In the genomic region with DNA sequence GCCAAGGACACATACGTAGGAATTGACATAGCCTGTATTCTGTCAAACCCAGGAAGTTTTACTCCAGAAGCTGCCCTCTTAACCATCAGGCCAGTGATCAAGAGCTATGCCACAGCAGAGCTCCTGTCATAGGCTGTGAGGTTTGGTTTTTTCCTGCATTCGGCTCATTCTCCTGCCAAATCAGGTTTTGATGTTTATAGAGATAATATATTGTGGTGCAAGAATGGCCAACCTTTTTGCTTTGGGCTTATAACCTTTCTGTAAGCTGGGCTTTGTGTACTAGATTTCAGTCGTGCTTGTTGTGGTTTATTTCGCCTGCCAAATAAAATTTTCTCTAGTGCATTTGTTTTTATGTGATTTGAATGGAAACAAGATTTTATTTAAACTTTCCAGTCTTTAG, we compare ENCODE assay signal across 9 cellular contexts. TPM values are rescaled to one million over a fixed set of nuclear protein-coding genes. Genes with fewer than 3 reads are reported as not detected.
DNase-seq lines count a peak whose midpoint lies in the region; ATAC-seq and TF ChIP-seq lines count a peak whose summit lies in the region.
"Had no signal": no experiment of that assay in that cellular context is flagged by ENCODE, and none has a peak within 500 bp of the region (broad histone marks: within the 10 kb centered on the region; RNA-seq: fewer than 3 reads in every experiment).

No MANE protein-coding gene starts in this region.

- H3K4me1 ChIP-seq in DND-41 (ENCODE audit: insufficient read depth, low read length): peaks cover 60% of the 10 kb centered on the region
- H3K4me1 ChIP-seq in prostate gland (replicated peaks): peaks cover 7% of the 10 kb centered on the region

- H3K27ac Mint-ChIP-seq in T-cell: peak overlapping the region; percentile 98 to 99

- POLR2A ChIA-PET in T-cell (lab: Charles Lee): interaction anchor here (0.5 to 1.7 kb wide), 3 partner anchors 12 to 24 kb away, joined by 3 to 8 read pairs (median 6); no protein-coding TSS in a partner anchor

- H2AFZ ChIP-seq in DND-41 (ENCODE audit: low read depth, low read length): no peak overlapping the region

- H3K9me3 ChIP-seq in DND-41 (ENCODE audit: insufficient read depth, low read length, severe bottlenecking): peaks cover 18% of the 10 kb centered on the region
- no peaks in the 10 kb centered on the region for H3K9me3 ChIP-seq in prostate gland

- intact Hi-C loops in prostate gland (cut with DNase I): loop anchor here (2.0 to 10.0 kb wide), 4 partner anchors 119 to 221 kb away; a partner anchor contains a TSS

- DNase-seq in DND-41 (no peak), T-cell (no peak), epithelial cell of proximal tubule (ENCODE audit: low read depth) (no peak), prostate gland (ENCODE audit: low spot score) (no peak), inferior parietal cortex (ENCODE audit: extremely low spot score) (no peak)
- DNase-seq: NCI-H446 had no signal

- no peaks in the 10 kb centered on the region for H3K27me3 Mint-ChIP-seq in T-cell

- H3K27ac ChIP-seq in DND-41 (ENCODE audit: low read length) (no peak overlapping the region), prostate gland (peak overlapping the region; percentile 96 to 99)

- peak overlapping the region; percentile 75; the same call in 1 of the 2 replicates for H3K9ac ChIP-seq in DND-41 (ENCODE audit: low read depth, low read length)

- peaks cover 5 to 13% (median 7%) of the 10 kb centered on the region in 3 donors for H3K9me3 Mint-ChIP-seq in T-cell

- peaks cover 58% of the 10 kb centered on the region for H4K20me1 ChIP-seq in DND-41 (ENCODE audit: insufficient read depth, low read length)

- TF ChIP-seq CTCF in DND-41 (IDR thresholded peaks at IDR 0.05; ENCODE audit: borderline replicate concordance, extremely low read depth, low read length, poor library complexity, severe bottlenecking) (no peak), epithelial cell of proximal tubule (conservative IDR thresholded peaks at IDR 0.05; ENCODE audit: low read depth, low read length) (no peak), prostate gland (IDR thresholded peaks at IDR 0.05) (no peak)

- H3K36me3 ChIP-seq in DND-41 (ENCODE audit: insufficient read depth, low read length): peaks cover 71% of the 10 kb centered on the region
- no peaks in the 10 kb centered on the region for H3K36me3 ChIP-seq in prostate gland

- WGBS in prostate gland: 33% methylated on average over 4 of the region's 4 CpGs

- peaks cover 69% of the 10 kb centered on the region for H3K79me2 ChIP-seq in DND-41 (ENCODE audit: insufficient read depth, low read length)

- H3K4me3 ChIP-seq in DND-41 (ENCODE audit: low read depth in 1 of 2, low read length in 2 of 2) (peak overlapping the region in 1 of 2 experiments; percentile 90; a peak in 2 of 4 replicates), epithelial cell of proximal tubule (ENCODE audit: low read depth, low read length) (peak overlapping the region; percentile 83), prostate gland (no peak overlapping the region)

- H3K27me3 ChIP-seq in DND-41 (ENCODE audit: insufficient read depth, low read length, poor library complexity): no peaks in the 10 kb centered on the region
- no peaks in the 10 kb centered on the region for H3K27me3 ChIP-seq in prostate gland (replicated peaks; ENCODE audit: insufficient read depth)

- CTCF ChIA-PET in T-cell (lab: Charles Lee): interaction anchor here in 1 of 2 donors (0.7 kb wide), 1 partner anchor 832 kb away, joined by 3 read pairs; a partner anchor contains a TSS

- H3K36me3 Mint-ChIP-seq in T-cell: peaks cover 59% of the 10 kb centered on the region

- ATAC-seq in DND-41 (ENCODE audit: insufficient read depth, low read depth) (no peak), T-cell (replicated peaks in 1 of 4) (no peak), HG03439 (IDR thresholded peaks at IDR 0.05; ENCODE audit: unreplicated experiment) (no peak), GM18868 (IDR thresholded peaks at IDR 0.05; ENCODE audit: unreplicated experiment) (no peak), HG02759 (IDR thresholded peaks at IDR 0.05; ENCODE audit: unreplicated experiment) (no peak)

- peak overlapping the region; percentile 98 for H3K4me3 Mint-ChIP-seq in T-cell

- peaks cover 69 to 73% (median 70%) of the 10 kb centered on the region in 3 donors for H3K4me1 Mint-ChIP-seq in T-cell

- no peak for TF ChIP-seq POLR2A in prostate gland (IDR thresholded peaks at IDR 0.05)

- peak overlapping the region; percentile 80 for H3K4me2 ChIP-seq in DND-41 (ENCODE audit: insufficient read depth, low read length)

RNA-seq across cellular contexts. Expression of a gene that starts 2.4 kb away (rescaled TPM):
- total RNA-seq in T-cell: 100 to 1,000 TPM; 140 to 168 (median 145) TPM
- total RNA-seq in epithelial cell of proximal tubule: 14.5 and 19.8 TPM in 2 replicates
- total RNA-seq in prostate gland: 10 to 100 TPM; 24.6 to 56.6 TPM
